ENCODE assay signal across 12 cellular contexts in genomic region chr19:3722443-3723109, GRCh38. TPM values are rescaled to one million over a fixed set of nuclear protein-coding genes. Genes with fewer than 3 reads are reported as not detected.
A peak's percentile ranks its signal among the peaks of the same experiment; 100 is the strongest.
DNase-seq lines count a peak whose midpoint lies in the region; ATAC-seq and TF ChIP-seq lines count a peak whose summit lies in the region.
"Had no signal": no experiment of that assay in that cellular context is flagged by ENCODE, and none has a peak within 500 bp of the region (broad histone marks: within the 10 kb centered on the region; RNA-seq: fewer than 3 reads in every experiment).

No MANE protein-coding gene starts in this region.

- H3K27ac ChIP-seq in rectal smooth muscle tissue (ENCODE audit: low read depth, low read length) (no peak overlapping the region), OCI-LY7 (ENCODE audit: low read depth, low read length, poor library complexity, severe bottlenecking) (no peak overlapping the region)
- H3K27ac ChIP-seq: heart left ventricle, sigmoid colon had no signal

- ATAC-seq in HG03457 (IDR thresholded peaks at IDR 0.05; ENCODE audit: unreplicated experiment) = no peak

- H3K36me3 ChIP-seq in NT2/D1 (ENCODE audit: insufficient read depth, insufficient read length, low read length) = no peaks in the 10 kb centered on the region
- no peaks in the 10 kb centered on the region for H3K36me3 ChIP-seq in rectal smooth muscle tissue (ENCODE audit: control insufficient read depth, insufficient read depth, low read length)
- no peaks in the 10 kb centered on the region for H3K36me3 ChIP-seq in OCI-LY7 (ENCODE audit: insufficient read depth, low read length)
- H3K36me3 ChIP-seq: heart left ventricle, sigmoid colon had no signal

- TF ChIP-seq CTCF in OCI-LY7 (conservative IDR thresholded peaks at IDR 0.05; ENCODE audit: low read length) = no peak

- H3K9ac ChIP-seq in NT2/D1 (ENCODE audit: insufficient read length, low read depth) (peak overlapping the region; percentile 58), rectal smooth muscle tissue (ENCODE audit: low read length) (no peak overlapping the region)

- no peaks in the 10 kb centered on the region for H3K9me2 ChIP-seq in OCI-LY7 (ENCODE audit: insufficient read depth, low read length)

- H3K79me2 ChIP-seq in OCI-LY7 (ENCODE audit: insufficient read depth, low read depth, low read length) = no peaks in the 10 kb centered on the region

- CTCF ChIA-PET in OCI-LY7 (lab: Charles Lee; ENCODE audit: unreplicated experiment) = no interaction called here

- no TSS peak for BruUV-seq in OCI-LY7 (replicated peaks; lab: Mats Ljungman, UMichigan)

- H3K4me2 ChIP-seq in OCI-LY7 (ENCODE audit: low read length) = no peak overlapping the region

- H3K9me3 ChIP-seq in NT2/D1 (ENCODE audit: insufficient read depth, low read length) (no peaks in the 10 kb centered on the region), OCI-LY7 (ENCODE audit: low read length) (no peaks in the 10 kb centered on the region)
- H3K9me3 ChIP-seq: heart left ventricle, sigmoid colon had no signal

- no peak overlapping the region for H2AFZ ChIP-seq in OCI-LY7 (ENCODE audit: low read length)

- H3K4me3 ChIP-seq in NT2/D1 (ENCODE audit: insufficient read length, low read depth) = peak overlapping the region; percentile 60
- peak overlapping the region; percentile 59 for H3K4me3 ChIP-seq in iPS-11a (ENCODE audit: low read depth, low read length)
- H3K4me3 ChIP-seq in rectal smooth muscle tissue (ENCODE audit: low read length) = peak overlapping the region; percentile 66
- H3K4me3 ChIP-seq in OCI-LY7 (ENCODE audit: low read depth, low read length, poor library complexity, severe bottlenecking) = no peak overlapping the region

- intact Hi-C loops in OCI-LY7 (cut with micrococcal nuclease; ENCODE audit: unreplicated experiment) = no loop called here

- DNase-seq in NCI-H1417 (lab: John Stamatoyannopoulos, UW) = peak; percentile 18 to 80 (median 69)
- DNase-seq in NCI-H1417 treated with DMSO at 0.1 percent for 48 hours (lab: John Stamatoyannopoulos, UW) = no peak
- DNase-seq in NT2/D1 (ENCODE audit: low read depth, low spot score) = no peak
- DNase-seq in T-helper 9 cell = no peak
- DNase-seq in OCI-LY7 (ENCODE audit: low spot score) = no peak
- DNase-seq: heart left ventricle; NCI-H524; sigmoid colon; stimulated activated naive CD4-positive, alpha-beta T cell had no signal

- H3K27me3 ChIP-seq in NT2/D1 (ENCODE audit: insufficient read depth, insufficient read length) (no peaks in the 10 kb centered on the region), rectal smooth muscle tissue (ENCODE audit: control insufficient read depth, insufficient read depth, low read length) (peaks cover 19% of the 10 kb centered on the region)

- no peaks in the 10 kb centered on the region for H4K20me1 ChIP-seq in OCI-LY7 (ENCODE audit: insufficient read depth, low read length)

- POLR2A ChIA-PET in OCI-LY7 (lab: Charles Lee) = no interaction called here

- peaks cover 15% of the 10 kb centered on the region for H3K4me1 ChIP-seq in NT2/D1 (ENCODE audit: insufficient read depth, insufficient read length)
- no peaks in the 10 kb centered on the region for H3K4me1 ChIP-seq in rectal smooth muscle tissue (ENCODE audit: control insufficient read depth, insufficient read depth, low read length)
- H3K4me1 ChIP-seq in OCI-LY7 (ENCODE audit: insufficient read depth, low read length, poor library complexity, severe bottlenecking) = no peaks in the 10 kb centered on the region

RNA-seq across cellular contexts. Expression of gene TJP3, which starts 14.4 kb away (rescaled TPM):
- 0.69 and 1.8 TPM in 2 replicates for total RNA-seq in OCI-LY7 (2014; rRNA removed; shearing (Covaris generic))
- total RNA-seq in OCI-LY7 (2022) = 1.8 and 2.3 TPM in 2 replicates

RNA-seq across cellular contexts. Expression of gene PIP5K1C, which starts 22.3 kb away (rescaled TPM):
- total RNA-seq in OCI-LY7 (2014; rRNA removed; shearing (Covaris generic)) = 6.3 and 7.6 TPM in 2 replicates
- 13.7 and 15.1 TPM in 2 replicates for total RNA-seq in OCI-LY7 (2022)

RNA-seq across cellular contexts. Expression of gene APBA3, which starts 38.9 kb away (rescaled TPM):
- 34.7 and 40.4 TPM in 2 replicates for total RNA-seq in OCI-LY7 (2014; rRNA removed; shearing (Covaris generic))
- total RNA-seq in OCI-LY7 (2022) = 25.1 and 28.7 TPM in 2 replicates

RNA-seq across cellular contexts. Expression of gene MRPL54, which starts 39.9 kb away (rescaled TPM):
- 88.7 and 93.1 TPM in 2 replicates for total RNA-seq in OCI-LY7 (2014; rRNA removed; shearing (Covaris generic))
- 60.4 and 66.6 TPM in 2 replicates for total RNA-seq in OCI-LY7 (2022)

RNA-seq across cellular contexts. Expression of gene RAX2, which starts 49.5 kb away (rescaled TPM):
- not detected in 2 replicates for total RNA-seq in OCI-LY7 (2014; rRNA removed; shearing (Covaris generic))
- total RNA-seq in OCI-LY7 (2022) = not detected in 2 replicates
- total RNA-seq: heart left ventricle, sigmoid colon had no signal

Comparison
In these comparisons a context has a peak if more than half of its experiments do, and no peak if none do; other contexts are left out.
1. DNase-seq: peak in NCI-H1417 (3 of 3); none in NCI-H1417 treated with DMSO at 0.1 percent for 48 hours (single experiment), NT2/D1 (single experiment), T-helper 9 cell (single experiment) and OCI-LY7 (single experiment).